8 cellular contexts compared by ENCODE assay signal in the genomic region with DNA sequence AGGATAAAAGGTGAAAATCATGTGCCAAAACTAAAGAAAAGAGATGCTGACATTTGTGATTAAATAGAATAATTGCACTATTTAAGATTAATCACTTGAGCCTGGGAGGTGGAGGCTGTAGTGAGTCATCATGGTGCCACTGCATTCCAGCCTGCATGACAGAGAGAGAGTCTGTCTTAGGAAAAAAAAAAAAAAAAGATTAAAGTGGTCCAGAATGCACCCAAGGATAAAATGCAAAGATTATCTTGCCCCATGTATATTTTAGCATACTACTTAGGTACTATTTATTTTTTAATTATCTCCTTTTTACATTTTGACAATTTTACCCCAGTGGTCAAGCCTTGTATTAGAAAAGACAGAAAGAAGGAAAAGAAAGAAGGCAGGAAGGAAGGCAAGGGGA.
A peak's percentile ranks its signal among the peaks of the same experiment; 100 is the strongest.
DNase-seq lines count a peak whose midpoint lies in the region; TF ChIP-seq lines count a peak whose summit lies in the region.
"Not testable (repeated sequence)": the region's sequence is repeated elsewhere in the genome, so short reads cannot be mapped to it uniquely, and the experiment has no call there.

No MANE protein-coding gene starts in this region.

- not testable (repeated sequence) for H3K4me3 ChIP-seq in choroid plexus epithelial cell (ENCODE audit: low read depth, low read length); retinal pigment epithelial cell (ENCODE audit: low read length)

- DNase-seq in A172 (ENCODE audit: low spot score) (peak; percentile 33), EH (ENCODE audit: low read depth) (peak; percentile 10), HT1080 (ENCODE audit: low read depth) (peak; percentile 55), astrocyte of the hippocampus (ENCODE audit: low read depth, low spot score) (peak; percentile 47), choroid plexus epithelial cell (ENCODE audit: low read depth) (peak; percentile 26), fibroblast of peridontal ligament (ENCODE audit: extremely low read depth) (peak; percentile 7), iris pigment epithelial cell (ENCODE audit: low read depth) (peak; percentile 20), retinal pigment epithelial cell (ENCODE audit: low read depth) (peak; percentile 59)

- TF ChIP-seq CTCF in choroid plexus epithelial cell (conservative IDR thresholded peaks at IDR 0.05; ENCODE audit: low read depth, low read length); retinal pigment epithelial cell (conservative IDR thresholded peaks at IDR 0.05; ENCODE audit: low read depth, low read length): not testable (repeated sequence)

Comparison
In these comparisons a context has a peak if more than half of its experiments do, and no peak if none do; other contexts are left out.
1. DNase-seq: peak in every context shown above with its lines; median percentile 59 in retinal pigment epithelial cell; 55 in HT1080; 47 in astrocyte of the hippocampus; 33 in A172; 26 in choroid plexus epithelial cell; 20 in iris pigment epithelial cell; 10 in EH; 7 in fibroblast of peridontal ligament.